In the genomic region with DNA sequence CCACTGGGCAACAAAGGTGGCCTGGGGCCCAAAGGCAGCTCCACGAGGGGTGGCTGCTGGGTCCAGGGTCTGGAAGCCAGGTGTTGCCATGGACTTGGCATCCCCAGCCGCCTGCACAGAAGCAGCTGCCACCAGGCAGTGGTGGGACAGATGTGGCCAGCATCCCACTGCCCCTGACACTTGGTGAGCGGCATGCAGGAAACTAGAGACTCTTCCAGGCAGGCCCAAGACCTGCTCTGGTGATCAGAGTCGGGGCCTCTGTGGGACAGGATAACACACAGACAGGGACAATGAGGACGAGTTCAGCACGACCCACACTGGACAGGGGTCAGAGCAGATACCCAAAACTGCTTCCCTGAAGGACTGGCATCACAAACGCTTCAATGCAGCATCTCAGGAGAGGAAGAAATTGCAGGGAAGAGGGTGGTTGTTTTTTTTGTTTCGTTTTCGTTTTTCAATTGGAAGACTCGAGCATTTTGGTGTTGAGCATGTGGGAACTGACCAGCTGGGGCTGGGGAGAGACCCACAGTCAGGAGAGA, we compare ENCODE assay signal across 1 cellular context.
TF ChIP-seq lines count a peak whose summit lies in the region.

No MANE protein-coding gene starts in this region.

TF ChIP-seq in HEK293, 187 proteins besides CTCF, POLR2A, EP300 and RAD21 (continued from another document):
- TF ChIP-seq, protein P1, sequence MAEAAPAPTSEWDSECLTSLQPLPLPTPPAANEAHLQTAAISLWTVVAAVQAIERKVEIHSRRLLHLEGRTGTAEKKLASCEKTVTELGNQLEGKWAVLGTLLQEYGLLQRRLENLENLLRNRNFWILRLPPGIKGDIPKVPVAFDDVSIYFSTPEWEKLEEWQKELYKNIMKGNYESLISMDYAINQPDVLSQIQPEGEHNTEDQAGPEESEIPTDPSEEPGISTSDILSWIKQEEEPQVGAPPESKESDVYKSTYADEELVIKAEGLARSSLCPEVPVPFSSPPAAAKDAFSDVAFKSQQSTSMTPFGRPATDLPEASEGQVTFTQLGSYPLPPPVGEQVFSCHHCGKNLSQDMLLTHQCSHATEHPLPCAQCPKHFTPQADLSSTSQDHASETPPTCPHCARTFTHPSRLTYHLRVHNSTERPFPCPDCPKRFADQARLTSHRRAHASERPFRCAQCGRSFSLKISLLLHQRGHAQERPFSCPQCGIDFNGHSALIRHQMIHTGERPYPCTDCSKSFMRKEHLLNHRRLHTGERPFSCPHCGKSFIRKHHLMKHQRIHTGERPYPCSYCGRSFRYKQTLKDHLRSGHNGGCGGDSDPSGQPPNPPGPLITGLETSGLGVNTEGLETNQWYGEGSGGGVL (tag by site-specific recombination; IDR thresholded peaks at IDR 0.05) = no peak
- no peak for TF ChIP-seq ZNF624 (tag by site-specific recombination; IDR thresholded peaks at IDR 0.05)
- TF ChIP-seq, protein P2, sequence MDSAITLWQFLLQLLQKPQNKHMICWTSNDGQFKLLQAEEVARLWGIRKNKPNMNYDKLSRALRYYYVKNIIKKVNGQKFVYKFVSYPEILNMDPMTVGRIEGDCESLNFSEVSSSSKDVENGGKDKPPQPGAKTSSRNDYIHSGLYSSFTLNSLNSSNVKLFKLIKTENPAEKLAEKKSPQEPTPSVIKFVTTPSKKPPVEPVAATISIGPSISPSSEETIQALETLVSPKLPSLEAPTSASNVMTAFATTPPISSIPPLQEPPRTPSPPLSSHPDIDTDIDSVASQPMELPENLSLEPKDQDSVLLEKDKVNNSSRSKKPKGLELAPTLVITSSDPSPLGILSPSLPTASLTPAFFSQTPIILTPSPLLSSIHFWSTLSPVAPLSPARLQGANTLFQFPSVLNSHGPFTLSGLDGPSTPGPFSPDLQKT (IDR thresholded peaks at IDR 0.05; ENCODE audit: borderline replicate concordance, low read depth, low read length) = no peak
- no peak for TF ChIP-seq ZBTB8A (tag by site-specific recombination; IDR thresholded peaks at IDR 0.05)
- TF ChIP-seq, protein P3, sequence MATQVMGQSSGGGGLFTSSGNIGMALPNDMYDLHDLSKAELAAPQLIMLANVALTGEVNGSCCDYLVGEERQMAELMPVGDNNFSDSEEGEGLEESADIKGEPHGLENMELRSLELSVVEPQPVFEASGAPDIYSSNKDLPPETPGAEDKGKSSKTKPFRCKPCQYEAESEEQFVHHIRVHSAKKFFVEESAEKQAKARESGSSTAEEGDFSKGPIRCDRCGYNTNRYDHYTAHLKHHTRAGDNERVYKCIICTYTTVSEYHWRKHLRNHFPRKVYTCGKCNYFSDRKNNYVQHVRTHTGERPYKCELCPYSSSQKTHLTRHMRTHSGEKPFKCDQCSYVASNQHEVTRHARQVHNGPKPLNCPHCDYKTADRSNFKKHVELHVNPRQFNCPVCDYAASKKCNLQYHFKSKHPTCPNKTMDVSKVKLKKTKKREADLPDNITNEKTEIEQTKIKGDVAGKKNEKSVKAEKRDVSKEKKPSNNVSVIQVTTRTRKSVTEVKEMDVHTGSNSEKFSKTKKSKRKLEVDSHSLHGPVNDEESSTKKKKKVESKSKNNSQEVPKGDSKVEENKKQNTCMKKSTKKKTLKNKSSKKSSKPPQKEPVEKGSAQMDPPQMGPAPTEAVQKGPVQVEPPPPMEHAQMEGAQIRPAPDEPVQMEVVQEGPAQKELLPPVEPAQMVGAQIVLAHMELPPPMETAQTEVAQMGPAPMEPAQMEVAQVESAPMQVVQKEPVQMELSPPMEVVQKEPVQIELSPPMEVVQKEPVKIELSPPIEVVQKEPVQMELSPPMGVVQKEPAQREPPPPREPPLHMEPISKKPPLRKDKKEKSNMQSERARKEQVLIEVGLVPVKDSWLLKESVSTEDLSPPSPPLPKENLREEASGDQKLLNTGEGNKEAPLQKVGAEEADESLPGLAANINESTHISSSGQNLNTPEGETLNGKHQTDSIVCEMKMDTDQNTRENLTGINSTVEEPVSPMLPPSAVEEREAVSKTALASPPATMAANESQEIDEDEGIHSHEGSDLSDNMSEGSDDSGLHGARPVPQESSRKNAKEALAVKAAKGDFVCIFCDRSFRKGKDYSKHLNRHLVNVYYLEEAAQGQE (tag by site-specific recombination; IDR thresholded peaks at IDR 0.05) = peak; percentile 64; the same call in 1 of the 2 replicates
- TF ChIP-seq, protein P4, sequence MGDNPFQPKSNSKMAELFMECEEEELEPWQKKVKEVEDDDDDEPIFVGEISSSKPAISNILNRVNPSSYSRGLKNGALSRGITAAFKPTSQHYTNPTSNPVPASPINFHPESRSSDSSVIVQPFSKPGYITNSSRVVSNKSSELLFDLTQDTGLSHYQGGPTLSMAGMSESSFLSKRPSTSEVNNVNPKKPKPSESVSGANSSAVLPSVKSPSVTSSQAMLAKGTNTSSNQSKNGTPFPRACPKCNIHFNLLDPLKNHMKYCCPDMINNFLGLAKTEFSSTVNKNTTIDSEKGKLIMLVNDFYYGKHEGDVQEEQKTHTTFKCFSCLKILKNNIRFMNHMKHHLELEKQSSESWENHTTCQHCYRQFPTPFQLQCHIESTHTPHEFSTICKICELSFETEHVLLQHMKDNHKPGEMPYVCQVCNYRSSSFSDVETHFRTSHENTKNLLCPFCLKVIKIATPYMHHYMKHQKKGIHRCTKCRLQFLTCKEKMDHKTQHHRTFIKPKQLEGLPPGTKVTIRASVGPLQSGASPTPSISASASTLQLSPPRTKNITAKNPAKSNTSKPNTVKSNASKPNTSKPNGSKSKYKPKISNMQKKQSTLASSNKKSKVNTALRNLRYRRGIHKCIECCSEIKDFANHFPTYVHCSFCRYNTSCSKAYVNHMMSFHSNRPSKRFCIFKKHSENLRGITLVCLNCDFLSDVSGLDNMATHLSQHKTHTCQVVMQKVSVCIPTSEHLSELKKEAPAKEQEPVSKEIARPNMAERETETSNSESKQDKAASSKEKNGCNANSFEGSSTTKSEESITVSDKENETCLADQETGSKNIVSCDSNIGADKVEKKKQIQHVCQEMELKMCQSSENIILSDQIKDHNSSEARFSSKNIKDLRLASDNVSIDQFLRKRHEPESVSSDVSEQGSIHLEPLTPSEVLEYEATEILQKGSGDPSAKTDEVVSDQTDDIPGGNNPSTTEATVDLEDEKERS (tag by site-specific recombination; IDR thresholded peaks at IDR 0.05) = no peak
